ENCODE assay signal across 30 cellular contexts in the genomic region with DNA sequence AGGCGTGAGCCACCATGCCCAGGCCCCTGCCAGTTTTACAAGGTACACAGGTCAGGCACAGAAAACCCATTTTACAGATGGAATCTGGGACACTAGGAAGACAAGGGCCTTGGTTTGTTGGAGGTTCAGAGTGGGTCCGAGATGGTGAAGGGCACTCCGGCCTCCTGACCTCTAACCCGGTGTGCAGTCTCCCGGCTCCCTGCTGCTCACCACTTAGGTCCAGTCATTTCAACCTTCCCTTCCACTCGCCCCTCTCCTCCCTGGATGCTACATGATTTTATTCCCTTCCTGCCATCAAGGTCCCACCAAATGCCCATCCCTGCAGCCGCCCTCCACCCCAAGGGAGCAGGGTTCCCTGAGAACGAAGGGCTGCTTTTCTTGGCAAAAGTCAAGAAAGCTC. TPM values are rescaled to one million over a fixed set of nuclear protein-coding genes. Genes with fewer than 3 reads are reported as not detected.
DNase-seq lines count a peak whose midpoint lies in the region; ATAC-seq and TF ChIP-seq lines count a peak whose summit lies in the region.
"Had no signal": no experiment of that assay in that cellular context is flagged by ENCODE, and none has a peak within 500 bp of the region (broad histone marks: within the 10 kb centered on the region; RNA-seq: fewer than 3 reads in every experiment).

No MANE protein-coding gene starts in this region.

- DNase-seq in cardiac septum (ENCODE audit: low spot score) = peak; percentile 44
- DNase-seq in left ventricle myocardium superior = no peak
- DNase-seq in immature natural killer cell = no peak
- DNase-seq in omental fat pad (ENCODE audit: low spot score) = peak; percentile 11
- no peak for DNase-seq in NCI-H524 treated with DMSO at 0.1 percent for 48 hours (lab: John Stamatoyannopoulos, UW)
- no peak for DNase-seq in activated T-helper 2 cell treated with anti-CD3 and anti-CD28 coated beads, Interferon-gamma antibody, Interleukin-2, Interleukin-4, amounts not matched to agents 10 μg/mL and 5 μg/mL and 100 μg/mL, durations not matched to agents 14 hours and 24 hours and 36 hours (ENCODE audit: low spot score)
- DNase-seq: CD8-positive, alpha-beta memory T cell; DMS 273 treated with DMSO at 0.1 percent for 48 hours; DMS79; EL; GDM1; GM23248; H9; KBM-7; MV-4-11; NCI-H1105; NCI-H1436 treated with DMSO at 0.1 percent for 48 hours; NCI-H1930; NCI-H446; NCI-H526; NCI-H82; NK-92 treated with Interleukin-12 subunit alpha and Interleukin-12 subunit beta, amount 100 ng/mL, for 24 hours; PC-3; Right ventricle myocardium superior had no signal

- peak overlapping the region in 5 of 6 donors; percentile 28 to 90 (median 87) for H3K27ac Mint-ChIP-seq in immature natural killer cell
- no peak overlapping the region for H3K27ac Mint-ChIP-seq in activated T-helper 2 cell treated with anti-CD3 and anti-CD28 coated beads, Interferon-gamma antibody, Interleukin-2, Interleukin-4, amounts not matched to agents 10 μg/mL and 5 μg/mL and 100 μg/mL, durations not matched to agents 14 hours and 24 hours and 36 hours
- H3K27ac Mint-ChIP-seq: B cell had no signal

- H3K36me3 Mint-ChIP-seq in immature natural killer cell = peaks cover 4 to 30% (median 17%) of the 10 kb centered on the region in 3 donors
- H3K36me3 Mint-ChIP-seq in activated T-helper 2 cell treated with anti-CD3 and anti-CD28 coated beads, Interferon-gamma antibody, Interleukin-2, Interleukin-4, amounts not matched to agents 10 μg/mL and 5 μg/mL and 100 μg/mL, durations not matched to agents 14 hours and 24 hours and 36 hours (ENCODE audit: low read depth) = peaks cover 35% of the 10 kb centered on the region
- H3K36me3 Mint-ChIP-seq: CD8-positive, alpha-beta memory T cell had no signal

- no peak for TF ChIP-seq CTCF in omental fat pad (IDR thresholded peaks at IDR 0.05)

- ATAC-seq in left ventricle myocardium superior (no peak), omental fat pad (ENCODE audit: low FRiP score) (no peak), HG03097 (IDR thresholded peaks at IDR 0.05; ENCODE audit: low FRiP score, unreplicated experiment) (no peak)
- ATAC-seq: PC-3 had no signal

- H3K27me3 Mint-ChIP-seq in immature natural killer cell (ENCODE audit: low read depth in 3 of 3) = peaks cover 2 to 12% (median 6%) of the 10 kb centered on the region in 3 donors
- H3K27me3 Mint-ChIP-seq in activated T-helper 2 cell treated with anti-CD3 and anti-CD28 coated beads, Interferon-gamma antibody, Interleukin-2, Interleukin-4, amounts not matched to agents 10 μg/mL and 5 μg/mL and 100 μg/mL, durations not matched to agents 14 hours and 24 hours and 36 hours (ENCODE audit: low read depth) = no peaks in the 10 kb centered on the region
- H3K27me3 Mint-ChIP-seq: B cell; CD8-positive, alpha-beta memory T cell had no signal

- peak overlapping the region in 4 of 5 donors; percentile 54 to 69 (median 60) for H3K4me3 Mint-ChIP-seq in immature natural killer cell
- H3K4me3 Mint-ChIP-seq in activated T-helper 2 cell treated with anti-CD3 and anti-CD28 coated beads, Interferon-gamma antibody, Interleukin-2, Interleukin-4, amounts not matched to agents 10 μg/mL and 5 μg/mL and 100 μg/mL, durations not matched to agents 14 hours and 24 hours and 36 hours (ENCODE audit: low read depth) = no peak overlapping the region
- H3K4me3 Mint-ChIP-seq: B cell, H9 had no signal

- intact Hi-C loops in cardiac septum (cut with DNase I) = no loop called here
- intact Hi-C loops in left ventricle myocardium superior (cut with micrococcal nuclease) = no loop called here
- intact Hi-C loops in activated T-helper 2 cell treated with anti-CD3 and anti-CD28 coated beads, Interferon-gamma antibody, Interleukin-2, Interleukin-4, amounts not matched to agents 10 μg/mL and 5 μg/mL and 100 μg/mL, durations not matched to agents 14 hours and 24 hours and 36 hours (cut with micrococcal nuclease) = no loop called here

- H3K9me3 Mint-ChIP-seq in immature natural killer cell = no peaks in the 10 kb centered on the region
- no peaks in the 10 kb centered on the region for H3K9me3 Mint-ChIP-seq in activated T-helper 2 cell treated with anti-CD3 and anti-CD28 coated beads, Interferon-gamma antibody, Interleukin-2, Interleukin-4, amounts not matched to agents 10 μg/mL and 5 μg/mL and 100 μg/mL, durations not matched to agents 14 hours and 24 hours and 36 hours
- H3K9me3 Mint-ChIP-seq: CD8-positive, alpha-beta memory T cell had no signal

- peaks cover 68 to 70% of the 10 kb centered on the region in 2 donors for H3K4me1 Mint-ChIP-seq in immature natural killer cell
- peaks cover 27% of the 10 kb centered on the region for H3K4me1 Mint-ChIP-seq in activated T-helper 2 cell treated with anti-CD3 and anti-CD28 coated beads, Interferon-gamma antibody, Interleukin-2, Interleukin-4, amounts not matched to agents 10 μg/mL and 5 μg/mL and 100 μg/mL, durations not matched to agents 14 hours and 24 hours and 36 hours (ENCODE audit: low read depth)
- H3K4me1 Mint-ChIP-seq: H9 had no signal

RNA-seq across cellular contexts. Expression of gene ITGAX, which starts 8.7 kb away (rescaled TPM):
- total RNA-seq in cardiac septum (5.9 TPM), left ventricle myocardium superior (3.2 TPM), omental fat pad (100 to 1,000 TPM in 1 of 4 donors, 10 to 100 TPM in 3; 11.7 to 161 (median 27.0) TPM)
- 10 to 100 TPM; 41.6 to 82.9 (median 47.9) TPM for polyA plus RNA-seq in immature natural killer cell
- total RNA-seq in activated T-helper 2 cell treated with anti-CD3 and anti-CD28 coated beads, Interferon-gamma antibody, Interleukin-2, Interleukin-4, amounts not matched to agents 10 μg/mL and 5 μg/mL and 100 μg/mL, durations not matched to agents 14 hours and 24 hours and 36 hours = 56.2 and 56.9 TPM in 2 replicates
- total RNA-seq: A673, GM23248, LHCN-M2, PC-3, SJSA1 had no signal
- polyA plus RNA-seq: GM23248 had no signal

RNA-seq across cellular contexts. Expression of gene ITGAD, which starts 29.4 kb away (rescaled TPM):
- total RNA-seq in cardiac septum = not detected
- total RNA-seq in left ventricle myocardium superior = not detected
- under 1 TPM in 2 of 3 donors, not detected in 1; 0.27 to 0.47 TPM for polyA plus RNA-seq in immature natural killer cell
- under 1 TPM in 3 of 4 donors, not detected in 1; 0.28 to 0.47 (median 0.36) TPM for total RNA-seq in omental fat pad
- 0.18 and 0.21 TPM in 2 replicates for total RNA-seq in activated T-helper 2 cell treated with anti-CD3 and anti-CD28 coated beads, Interferon-gamma antibody, Interleukin-2, Interleukin-4, amounts not matched to agents 10 μg/mL and 5 μg/mL and 100 μg/mL, durations not matched to agents 14 hours and 24 hours and 36 hours
- total RNA-seq: A673; B cell; CD8-positive, alpha-beta memory T cell; GM23248; H9; LHCN-M2; MCF 10A; PC-3; Right ventricle myocardium superior; SJSA1 had no signal
- polyA plus RNA-seq: GM23248 had no signal

Comparison
In these comparisons a context has a peak if more than half of its experiments do, and no peak if none do; other contexts are left out.
1. DNase-seq: peak in cardiac septum (single experiment) and omental fat pad (single experiment); none in left ventricle myocardium superior (single experiment), immature natural killer cell (0 of 3), NCI-H524 treated with DMSO at 0.1 percent for 48 hours (single experiment) and activated T-helper 2 cell treated with anti-CD3 and anti-CD28 coated beads, Interferon-gamma antibody, Interleukin-2, Interleukin-4, amounts not matched to agents 10 μg/mL and 5 μg/mL and 100 μg/mL, durations not matched to agents 14 hours and 24 hours and 36 hours (single experiment).